In the genomic region with DNA sequence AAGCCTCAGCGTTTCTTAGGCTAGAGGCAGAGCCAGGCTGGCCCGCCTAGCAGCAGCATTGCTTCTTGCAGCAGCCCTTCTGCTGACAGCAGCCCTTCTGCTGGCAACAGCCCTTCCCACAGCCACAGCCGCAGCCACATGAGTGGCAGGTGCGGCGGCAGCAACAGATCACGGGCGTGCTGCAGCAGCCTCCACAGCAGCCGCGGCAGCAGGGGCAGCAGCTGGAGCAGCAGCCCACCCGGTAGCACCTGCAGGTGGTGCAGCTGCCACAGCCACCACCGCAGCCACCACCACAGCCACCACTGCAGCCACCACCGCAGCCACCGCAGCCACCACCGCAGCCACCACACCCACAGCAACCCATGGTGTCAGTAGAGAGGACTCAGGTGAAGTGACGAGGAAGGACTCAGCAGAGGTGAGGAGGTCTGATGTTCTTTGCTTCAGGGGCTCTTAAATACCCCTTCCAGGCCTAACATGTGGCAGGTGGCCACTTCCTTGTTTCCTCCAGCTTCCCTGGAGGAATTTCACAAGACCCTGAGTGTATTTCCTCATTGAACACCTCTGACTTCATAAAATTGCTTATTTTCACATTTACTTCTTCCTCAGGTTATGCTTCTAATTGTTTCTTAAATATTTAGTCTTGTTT, we compare ENCODE assay signal across 1 cellular context.
TF ChIP-seq lines count a peak whose summit lies in the region.

A gene with protein sequence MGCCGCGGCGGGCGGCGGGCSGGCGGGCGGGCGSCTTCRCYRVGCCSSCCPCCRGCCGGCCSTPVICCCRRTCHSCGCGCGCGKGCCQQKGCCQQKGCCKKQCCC (minus strand): TSS at position 364 of the 646 bp plus-strand sequence. CDS start 0 bp downstream, at position 364.

TF ChIP-seq in HepG2, 621 proteins besides CTCF, POLR2A, EP300 and RAD21:
- TF ChIP-seq ZNF572 (CRISPR knock-in tag; IDR thresholded peaks at IDR 0.05) = no peak
- TF ChIP-seq, protein P1, sequence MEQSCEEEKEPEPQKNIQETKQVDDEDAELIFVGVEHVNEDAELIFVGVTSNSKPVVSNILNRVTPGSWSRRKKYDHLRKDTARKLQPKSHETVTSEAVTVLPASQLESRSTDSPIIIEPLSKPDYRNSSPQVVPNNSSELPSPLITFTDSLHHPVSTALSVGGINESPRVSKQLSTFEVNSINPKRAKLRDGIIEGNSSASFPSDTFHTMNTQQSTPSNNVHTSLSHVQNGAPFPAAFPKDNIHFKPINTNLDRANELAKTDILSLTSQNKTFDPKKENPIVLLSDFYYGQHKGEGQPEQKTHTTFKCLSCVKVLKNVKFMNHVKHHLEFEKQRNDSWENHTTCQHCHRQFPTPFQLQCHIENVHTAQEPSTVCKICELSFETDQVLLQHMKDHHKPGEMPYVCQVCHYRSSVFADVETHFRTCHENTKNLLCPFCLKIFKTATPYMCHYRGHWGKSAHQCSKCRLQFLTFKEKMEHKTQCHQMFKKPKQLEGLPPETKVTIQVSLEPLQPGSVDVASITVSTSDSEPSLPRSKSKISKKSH (CRISPR knock-in tag; IDR thresholded peaks at IDR 0.05; ENCODE audit: borderline replicate concordance) = 0 out of 2 replicates have a peak, but pooled peaks have one; percentile 32
